12 cellular contexts compared by ENCODE assay signal in the genomic region with DNA sequence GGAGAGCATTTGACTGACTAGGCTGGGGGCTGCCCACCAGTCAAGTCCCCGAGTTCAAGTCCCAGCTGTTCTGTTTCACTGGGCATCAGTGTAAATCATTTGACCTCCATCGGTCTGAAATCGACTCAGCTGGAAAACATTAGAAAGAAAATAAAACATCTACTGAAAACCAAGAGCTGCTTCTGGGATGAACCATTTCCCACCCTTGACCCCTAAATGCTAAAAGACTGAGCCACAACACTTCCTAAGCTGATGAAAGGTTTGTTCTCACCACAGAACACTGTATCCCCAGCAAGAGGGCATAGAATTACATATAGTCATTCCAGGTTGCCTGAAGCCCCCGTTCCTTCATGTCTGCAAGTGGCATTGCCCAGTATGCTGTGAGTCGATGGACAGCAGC.
DNase-seq lines count a peak whose midpoint lies in the region; ATAC-seq, FAIRE-seq and TF ChIP-seq lines count a peak whose summit lies in the region.
"Had no signal": no experiment of that assay in that cellular context is flagged by ENCODE, and none has a peak within 500 bp of the region (broad histone marks: within the 10 kb centered on the region; RNA-seq: fewer than 3 reads in every experiment).

No MANE protein-coding gene starts in this region.

- peaks cover 0 to 20% (median 16%) of the 10 kb centered on the region in 5 donors for H3K4me1 ChIP-seq in subcutaneous abdominal adipose tissue (ENCODE audit: control insufficient read depth in 5 of 5, insufficient read depth in 5 of 5, low read length in 5 of 5)

- peaks cover 91% of the 10 kb centered on the region for H3K4me1 Mint-ChIP-seq in activated T-helper 1 cell treated with anti-CD3 and anti-CD28 coated beads, Interleukin-12 subunit alpha, Interleukin-12 subunit beta, Interleukin-2, Interleukin-4 antibody, amounts not matched to agents 30 ng/mL and 10 ng/mL and 1 ng/mL, durations not matched to agents 14 hours and 24 hours and 36 hours (ENCODE audit: low read depth)
- H3K4me1 Mint-ChIP-seq in activated T-helper 2 cell treated with anti-CD3 and anti-CD28 coated beads, Interferon-gamma antibody, Interleukin-2, Interleukin-4, amounts not matched to agents 10 μg/mL and 5 μg/mL and 100 μg/mL, durations not matched to agents 14 hours and 24 hours and 36 hours (ENCODE audit: low read depth) = peaks cover 86% of the 10 kb centered on the region

- no peaks in the 10 kb centered on the region for H3K27me3 ChIP-seq in subcutaneous abdominal adipose tissue (ENCODE audit: control insufficient read depth in 5 of 5, insufficient read depth in 4 of 5, low read length in 5 of 5)

- H3K27ac Mint-ChIP-seq in activated T-helper 1 cell treated with anti-CD3 and anti-CD28 coated beads, Interleukin-12 subunit alpha, Interleukin-12 subunit beta, Interleukin-2, Interleukin-4 antibody, amounts not matched to agents 30 ng/mL and 10 ng/mL and 1 ng/mL, durations not matched to agents 14 hours and 24 hours and 36 hours = peak overlapping the region; percentile 40
- no peak overlapping the region for H3K27ac Mint-ChIP-seq in activated T-helper 2 cell treated with anti-CD3 and anti-CD28 coated beads, Interferon-gamma antibody, Interleukin-2, Interleukin-4, amounts not matched to agents 10 μg/mL and 5 μg/mL and 100 μg/mL, durations not matched to agents 14 hours and 24 hours and 36 hours

- no peaks in the 10 kb centered on the region for H3K36me3 ChIP-seq in subcutaneous abdominal adipose tissue (ENCODE audit: control insufficient read depth in 5 of 5, insufficient read depth in 5 of 5, low read length in 5 of 5)

- H3K9ac ChIP-seq in subcutaneous abdominal adipose tissue (ENCODE audit: low read length in 5 of 5) = peak overlapping the region in 2 of 5 donors; percentile 10 to 30

- H3K27ac ChIP-seq in subcutaneous abdominal adipose tissue (ENCODE audit: low read depth, low read length) = peak overlapping the region; percentile 24

- peaks cover 11% of the 10 kb centered on the region for H3K36me3 Mint-ChIP-seq in activated T-helper 1 cell treated with anti-CD3 and anti-CD28 coated beads, Interleukin-12 subunit alpha, Interleukin-12 subunit beta, Interleukin-2, Interleukin-4 antibody, amounts not matched to agents 30 ng/mL and 10 ng/mL and 1 ng/mL, durations not matched to agents 14 hours and 24 hours and 36 hours (ENCODE audit: low read depth)
- peaks cover 14% of the 10 kb centered on the region for H3K36me3 Mint-ChIP-seq in activated T-helper 2 cell treated with anti-CD3 and anti-CD28 coated beads, Interferon-gamma antibody, Interleukin-2, Interleukin-4, amounts not matched to agents 10 μg/mL and 5 μg/mL and 100 μg/mL, durations not matched to agents 14 hours and 24 hours and 36 hours (ENCODE audit: low read depth)
- H3K36me3 Mint-ChIP-seq: activated CD4-positive, alpha-beta memory T cell treated with anti-CD3 and anti-CD28 coated beads for 36 hours; brain had no signal

- intact Hi-C loops in activated T-helper 1 cell treated with anti-CD3 and anti-CD28 coated beads, Interleukin-12 subunit alpha, Interleukin-12 subunit beta, Interleukin-2, Interleukin-4 antibody, amounts not matched to agents 30 ng/mL and 10 ng/mL and 1 ng/mL, durations not matched to agents 14 hours and 24 hours and 36 hours (cut with micrococcal nuclease) = loop anchor here (5.0 kb wide), 1 partner anchor 192 kb away; no protein-coding TSS in a partner anchor
- intact Hi-C loops in activated T-helper 2 cell treated with anti-CD3 and anti-CD28 coated beads, Interferon-gamma antibody, Interleukin-2, Interleukin-4, amounts not matched to agents 10 μg/mL and 5 μg/mL and 100 μg/mL, durations not matched to agents 14 hours and 24 hours and 36 hours (cut with micrococcal nuclease) = no loop called here

- ATAC-seq in GM21381 (IDR thresholded peaks at IDR 0.05; ENCODE audit: unreplicated experiment) = no peak

- H3K4me3 Mint-ChIP-seq in activated T-helper 1 cell treated with anti-CD3 and anti-CD28 coated beads, Interleukin-12 subunit alpha, Interleukin-12 subunit beta, Interleukin-2, Interleukin-4 antibody, amounts not matched to agents 30 ng/mL and 10 ng/mL and 1 ng/mL, durations not matched to agents 14 hours and 24 hours and 36 hours = no peak overlapping the region
- H3K4me3 Mint-ChIP-seq in activated T-helper 2 cell treated with anti-CD3 and anti-CD28 coated beads, Interferon-gamma antibody, Interleukin-2, Interleukin-4, amounts not matched to agents 10 μg/mL and 5 μg/mL and 100 μg/mL, durations not matched to agents 14 hours and 24 hours and 36 hours (ENCODE audit: low read depth) = no peak overlapping the region
- H3K4me3 Mint-ChIP-seq: activated CD4-positive, alpha-beta memory T cell treated with anti-CD3 and anti-CD28 coated beads for 36 hours; brain had no signal

- no peaks in the 10 kb centered on the region for H3K27me3 Mint-ChIP-seq in activated T-helper 1 cell treated with anti-CD3 and anti-CD28 coated beads, Interleukin-12 subunit alpha, Interleukin-12 subunit beta, Interleukin-2, Interleukin-4 antibody, amounts not matched to agents 30 ng/mL and 10 ng/mL and 1 ng/mL, durations not matched to agents 14 hours and 24 hours and 36 hours (ENCODE audit: insufficient read depth)
- H3K27me3 Mint-ChIP-seq in activated T-helper 2 cell treated with anti-CD3 and anti-CD28 coated beads, Interferon-gamma antibody, Interleukin-2, Interleukin-4, amounts not matched to agents 10 μg/mL and 5 μg/mL and 100 μg/mL, durations not matched to agents 14 hours and 24 hours and 36 hours (ENCODE audit: low read depth) = no peaks in the 10 kb centered on the region
- H3K27me3 Mint-ChIP-seq: activated CD4-positive, alpha-beta memory T cell treated with anti-CD3 and anti-CD28 coated beads for 36 hours; brain had no signal

- no peak for TF ChIP-seq POLR2A in GM12891 (IDR thresholded peaks at IDR 0.05; ENCODE audit: low read depth, low read length)

- DNase-seq in GM12891 (ENCODE audit: insufficient read length, low spot score) (no peak), hepatic stellate cell (ENCODE audit: low spot score) (peak; percentile 11)
- no peak for DNase-seq in activated T-helper 1 cell treated with anti-CD3 and anti-CD28 coated beads, Interleukin-12 subunit alpha, Interleukin-12 subunit beta, Interleukin-2, Interleukin-4 antibody, amounts not matched to agents 30 ng/mL and 10 ng/mL and 1 ng/mL, durations not matched to agents 14 hours and 24 hours and 36 hours (ENCODE audit: low spot score)
- DNase-seq in activated CD4-positive, CD25-positive, alpha-beta regulatory T cell treated with anti-CD3 and anti-CD28 coated beads, Interleukin-2, amount 50 U/mL, for 72 hours = no peak
- DNase-seq in activated T-helper 2 cell treated with anti-CD3 and anti-CD28 coated beads, Interferon-gamma antibody, Interleukin-2, Interleukin-4, amounts not matched to agents 10 μg/mL and 5 μg/mL and 100 μg/mL, durations not matched to agents 14 hours and 24 hours and 36 hours (ENCODE audit: low spot score) = no peak
- DNase-seq: activated CD4-positive, alpha-beta memory T cell treated with anti-CD3 and anti-CD28 coated beads for 36 hours; MM.1S; NCI-H446 treated with DMSO at 0.1 percent for 48 hours had no signal

- no peaks in the 10 kb centered on the region for H3K9me3 Mint-ChIP-seq in activated T-helper 1 cell treated with anti-CD3 and anti-CD28 coated beads, Interleukin-12 subunit alpha, Interleukin-12 subunit beta, Interleukin-2, Interleukin-4 antibody, amounts not matched to agents 30 ng/mL and 10 ng/mL and 1 ng/mL, durations not matched to agents 14 hours and 24 hours and 36 hours
- H3K9me3 Mint-ChIP-seq in activated T-helper 2 cell treated with anti-CD3 and anti-CD28 coated beads, Interferon-gamma antibody, Interleukin-2, Interleukin-4, amounts not matched to agents 10 μg/mL and 5 μg/mL and 100 μg/mL, durations not matched to agents 14 hours and 24 hours and 36 hours = no peaks in the 10 kb centered on the region
- H3K9me3 Mint-ChIP-seq: activated CD4-positive, alpha-beta memory T cell treated with anti-CD3 and anti-CD28 coated beads for 36 hours; brain had no signal

- no peaks in the 10 kb centered on the region for H3K9me3 ChIP-seq in subcutaneous abdominal adipose tissue (ENCODE audit: control insufficient read depth in 5 of 5, low read length in 5 of 5)

- no peak overlapping the region for H3K4me3 ChIP-seq in subcutaneous abdominal adipose tissue (ENCODE audit: low read depth in 1 of 5, low read length in 5 of 5)

- FAIRE-seq in GM12891 (lab: Jason Lieb, UNC) = peak; percentile 5
- FAIRE-seq: G401.6 had no signal

TF ChIP-seq in GM12891, 5 proteins besides CTCF, POLR2A, EP300 and RAD21:
- TF ChIP-seq POLR2AphosphoS5 (IDR thresholded peaks at IDR 0.05; ENCODE audit: low read depth, low read length) = no peak
- no peak for TF ChIP-seq PAX5 (IDR thresholded peaks at IDR 0.05; ENCODE audit: insufficient read depth, low read length, severe bottlenecking)
- no peak for TF ChIP-seq TAF1 (IDR thresholded peaks at IDR 0.05; ENCODE audit: low read depth, low read length)
- TF ChIP-seq POU2F2 (IDR thresholded peaks at IDR 0.05; ENCODE audit: low read depth, low read length) = no peak
- no peak for TF ChIP-seq SPI1 (IDR thresholded peaks at IDR 0.05; ENCODE audit: low read depth, low read length)
